ENCODE assay signal across 11 cellular contexts in genomic region chr7:66055321-66055956, GRCh38. TPM values are rescaled to one million over a fixed set of nuclear protein-coding genes. Genes with fewer than 3 reads are reported as not detected.
DNase-seq lines count a peak whose midpoint lies in the region; ATAC-seq and TF ChIP-seq lines count a peak whose summit lies in the region.
"Had no signal": no experiment of that assay in that cellular context is flagged by ENCODE, and none has a peak within 500 bp of the region (broad histone marks: within the 10 kb centered on the region; RNA-seq: fewer than 3 reads in every experiment).

No MANE protein-coding gene starts in this region.

- H3K4me1 ChIP-seq in SJCRH30, result peaks cover 8% of the 10 kb centered on the region; the same call in 1 of the 2 replicates

- no peaks in the 10 kb centered on the region for H3K9me3 ChIP-seq in SJCRH30 (replicated peaks)
- H3K9me3 ChIP-seq: vagina had no signal

- no peak overlapping the region for H3K4me3 ChIP-seq in cardiac fibroblast (replicated peaks in 1 of 2; ENCODE audit: low read depth in 2 of 2, low read length in 2 of 2)
- H3K4me3 ChIP-seq in SJCRH30, result no peak overlapping the region
- H3K4me3 ChIP-seq: vagina had no signal

- H3K27ac ChIP-seq in SJCRH30, result no peak overlapping the region
- H3K27ac ChIP-seq: vagina had no signal

- H3K27me3 ChIP-seq in SJCRH30, result no peaks in the 10 kb centered on the region
- H3K27me3 ChIP-seq: vagina had no signal

- H3K36me3 ChIP-seq in SJCRH30, result no peaks in the 10 kb centered on the region
- H3K36me3 ChIP-seq: vagina had no signal

- CTCF ChIA-PET in GM10248 (lab: Yijun Ruan, JAX), result no interaction called here

- TF ChIP-seq CTCF in GM10248 (IDR thresholded peaks at IDR 0.05; ENCODE audit: control extremely low read depth, extremely low read depth, low read depth, missing control alignments) (no peak), cardiac fibroblast (IDR thresholded peaks at IDR 0.05; ENCODE audit: low read depth, low read length) (no peak)

- ATAC-seq in GM19463 (IDR thresholded peaks at IDR 0.05; ENCODE audit: unreplicated experiment) (peak; percentile 80), HG03060 (IDR thresholded peaks at IDR 0.05; ENCODE audit: low read depth, unreplicated experiment) (peak; percentile 65)

- POLR2A ChIA-PET in GM10248 (lab: Yijun Ruan, JAX), result interaction anchor here (0.7 kb wide), 1 partner anchor 20 kb away, joined by 3 read pairs; the partner anchor contains the start of gene ASL

- DNase-seq in GM10248 (ENCODE audit: extremely low spot score), result peak; percentile 46
- DNase-seq in cardiac fibroblast (ENCODE audit: low read depth in 2 of 2), result peak; percentile 66 to 71
- DNase-seq in cortex of kidney (lab: John Stamatoyannopoulos, UW), result no peak
- no peak for DNase-seq in SJCRH30
- DNase-seq in HK-2 (ENCODE audit: unreplicated experiment), result no peak
- no peak for DNase-seq in SIG-M5 treated with dmso at 0.1 percent for 504 hours (lab: John Stamatoyannopoulos, UW; ENCODE audit: unreplicated experiment)
- DNase-seq: DMS153, NCI-H524 had no signal

RNA-seq across cellular contexts. Expression of gene ASL, which starts 20.2 kb away (rescaled TPM):
- 13.7 and 15.0 TPM in 2 replicates for total RNA-seq in SJCRH30 (2014; rRNA removed; shearing (Covaris generic))

RNA-seq across cellular contexts. Expression of gene CRCP, which starts 59.2 kb away (rescaled TPM):
- 47.3 and 57.1 TPM in 2 replicates for total RNA-seq in SJCRH30 (2014; rRNA removed; shearing (Covaris generic))

Comparison
In these comparisons a context has a peak if more than half of its experiments do, and no peak if none do; other contexts are left out.
1. DNase-seq: peak in GM10248 (single experiment) and cardiac fibroblast (2 of 2); none in cortex of kidney (single experiment), SJCRH30 (0 of 2), HK-2 (single experiment) and SIG-M5 treated with dmso at 0.1 percent for 504 hours (single experiment).